Comparison of ENCODE assay signal across 8 cellular contexts in genomic region chr20:53621482-53622246, GRCh38. TPM values are rescaled to one million over a fixed set of nuclear protein-coding genes. Genes with fewer than 3 reads are reported as not detected.
A peak's percentile ranks its signal among the peaks of the same experiment; 100 is the strongest.
DNase-seq lines count a peak whose midpoint lies in the region; ATAC-seq and TF ChIP-seq lines count a peak whose summit lies in the region.

No MANE protein-coding gene starts in this region.

- H3K4me1 Mint-ChIP-seq in GM23338 (peaks cover 30% of the 10 kb centered on the region), chondrocyte (ENCODE audit: low read depth) (peaks cover 34% of the 10 kb centered on the region)

- no peak overlapping the region for H3K4me3 Mint-ChIP-seq in GM23338
- no peak overlapping the region for H3K4me3 Mint-ChIP-seq in chondrocyte (ENCODE audit: unreplicated experiment)

- peak overlapping the region; percentile 87 for H3K27ac ChIP-seq in GM23338 (ENCODE audit: low read depth)
- peak overlapping the region; percentile 85 for H3K27ac ChIP-seq in lower lobe of right lung
- H3K27ac ChIP-seq in tibial artery: peak overlapping the region; percentile 85 to 87

- H3K9me3 Mint-ChIP-seq in GM23338 (no peaks in the 10 kb centered on the region), chondrocyte (ENCODE audit: low read depth) (no peaks in the 10 kb centered on the region)

- no peaks in the 10 kb centered on the region for H4K20me1 ChIP-seq in GM23338 (replicated peaks; ENCODE audit: insufficient read depth)

- H3K4me1 ChIP-seq in GM23338 (ENCODE audit: insufficient read depth) (peaks cover 32% of the 10 kb centered on the region), lower lobe of right lung (peaks cover 38% of the 10 kb centered on the region), tibial artery (peaks cover 0 to 33% (median 26%) of the 10 kb centered on the region in 4 donors)

- intact Hi-C loops in lower lobe of right lung (cut with DNase I) (no loop called here), tibial artery (cut with DNase I; ENCODE audit: low total_unique reads) (no loop called here)

- DNase-seq in AG08396 (ENCODE audit: low spot score) (peak; percentile 49), GM23338 (ENCODE audit: low spot score) (peak; percentile 22), chondrocyte (ENCODE audit: low spot score) (no peak), lower lobe of right lung (no peak), tibial artery (peak; percentile 59 to 77), NCI-H1436 (lab: John Stamatoyannopoulos, UW) (no peak), GM19240 (ENCODE audit: insufficient read length, low spot score) (no peak)

- ATAC-seq in GM23338: peak; percentile 22
- ATAC-seq in lower lobe of right lung: peak; percentile 50 to 57

- H3K9me3 ChIP-seq in lower lobe of right lung (no peaks in the 10 kb centered on the region), tibial artery (no peaks in the 10 kb centered on the region)

- H3K36me3 Mint-ChIP-seq in GM23338 (ENCODE audit: low read depth): no peaks in the 10 kb centered on the region
- no peaks in the 10 kb centered on the region for H3K36me3 Mint-ChIP-seq in chondrocyte (ENCODE audit: low read depth)

- no peak for TF ChIP-seq CTCF in GM23338 (conservative IDR thresholded peaks at IDR 0.05; ENCODE audit: low read depth in 2 of 2)
- no peak for TF ChIP-seq CTCF in chondrocyte (IDR thresholded peaks at IDR 0.05)
- TF ChIP-seq CTCF in lower lobe of right lung (IDR thresholded peaks at IDR 0.05): no peak
- no peak for TF ChIP-seq CTCF in tibial artery (IDR thresholded peaks at IDR 0.05)

- H3K27ac Mint-ChIP-seq in GM23338 (peak overlapping the region; percentile 97), chondrocyte (ENCODE audit: unreplicated experiment) (peak overlapping the region; percentile 97)

- H3K4me3 ChIP-seq in GM23338 (no peak overlapping the region), lower lobe of right lung (no peak overlapping the region), tibial artery (no peak overlapping the region)

- no peaks in the 10 kb centered on the region for H3K27me3 ChIP-seq in GM23338 (ENCODE audit: insufficient read depth)
- no peaks in the 10 kb centered on the region for H3K27me3 ChIP-seq in lower lobe of right lung (ENCODE audit: low read depth)
- no peaks in the 10 kb centered on the region for H3K27me3 ChIP-seq in tibial artery

- no peaks in the 10 kb centered on the region for H3F3A ChIP-seq in GM23338 (replicated peaks; ENCODE audit: low read depth)

- H3K4me2 ChIP-seq in GM23338: peak overlapping the region; percentile 13

- H3K9me2 ChIP-seq in GM23338 (ENCODE audit: insufficient read depth): no peaks in the 10 kb centered on the region

- no peaks in the 10 kb centered on the region for H3K79me2 ChIP-seq in GM23338 (replicated peaks; ENCODE audit: insufficient read depth)

- H3K36me3 ChIP-seq in GM23338 (ENCODE audit: insufficient read depth): no peaks in the 10 kb centered on the region
- no peaks in the 10 kb centered on the region for H3K36me3 ChIP-seq in lower lobe of right lung
- H3K36me3 ChIP-seq in tibial artery: no peaks in the 10 kb centered on the region

- H3K27me3 Mint-ChIP-seq in GM23338 (ENCODE audit: insufficient read depth, low read depth, poor library complexity) (no peaks in the 10 kb centered on the region), chondrocyte (ENCODE audit: low read depth) (no peaks in the 10 kb centered on the region)

- peak overlapping the region; percentile 5; the same call in 1 of the 2 replicates for H2AFZ ChIP-seq in GM23338

TF ChIP-seq in GM23338, 12 proteins besides CTCF, POLR2A, EP300 and RAD21 (continues in another document):
- TF ChIP-seq STAT1 (IDR thresholded peaks at IDR 0.05; ENCODE audit: unreplicated experiment) (no peak), NANOG (IDR thresholded peaks at IDR 0.05; ENCODE audit: borderline replicate concordance) (no peak), JUNB (IDR thresholded peaks at IDR 0.05; ENCODE audit: unreplicated experiment) (no peak), EZH2phosphoT487 (IDR thresholded peaks at IDR 0.05; ENCODE audit: unreplicated experiment) (no peak), ZNF331 (CRISPR knock-in tag; IDR thresholded peaks at IDR 0.05; ENCODE audit: low read depth) (no peak), REST (IDR thresholded peaks at IDR 0.05; ENCODE audit: unreplicated experiment) (no peak), POLR2AphosphoS5 (IDR thresholded peaks at IDR 0.05; ENCODE audit: low read depth) (no peak), CREB1 (CRISPR knock-in tag; IDR thresholded peaks at IDR 0.05; ENCODE audit: low read depth) (no peak)

TF ChIP-seq in PFSK-1, 5 proteins besides CTCF, POLR2A, EP300 and RAD21:
- peak in 1 of 2 experiments; percentile 46; a peak in 1 of 4 replicates for TF ChIP-seq REST (IDR thresholded peaks at IDR 0.05; ENCODE audit: insufficient read depth in 1 of 2, low read depth in 2 of 2, low read length in 2 of 2)
- TF ChIP-seq POLR2AphosphoS5 (IDR thresholded peaks at IDR 0.05; ENCODE audit: low read depth, low read length): 0 out of 2 replicates have a peak, but pooled peaks have one; percentile 49
- no peak for TF ChIP-seq TAF1 (IDR thresholded peaks at IDR 0.05; ENCODE audit: borderline replicate concordance, insufficient read depth, low read length)
- TF ChIP-seq FOXP2 (optimal IDR thresholded peaks at IDR 0.05; ENCODE audit: borderline replicate concordance, extremely low read depth, extremely low read length, insufficient read depth): peak; percentile 58
- peak; percentile 73; the same call in 1 of the 2 replicates for TF ChIP-seq SIN3A (IDR thresholded peaks at IDR 0.05; ENCODE audit: borderline replicate concordance, insufficient read depth, low read length)

RNA-seq across cellular contexts. Expression of gene ZNF217, which starts 28.0 kb away (rescaled TPM):
- 76.7 and 78.0 TPM in 2 replicates for total RNA-seq in GM23338 (2014; rRNA removed; shearing (Covaris generic))
- 30.8 and 32.8 TPM in 2 replicates for polyA plus RNA-seq in GM23338 (2016; fragmentation: Nextera tagmentation; extraction: Ambion mirVana)
- polyA plus RNA-seq in PFSK-1 (2012; ENCODE audit: insufficient read length, low read depth): 29.2 TPM
- total RNA-seq in chondrocyte (26.9 to 28.7 TPM (median 27.0 TPM) in 3 replicates), lower lobe of right lung (44.8 TPM)

Comparison
In these comparisons a context has a peak if more than half of its experiments do, and no peak if none do; other contexts are left out.
1. DNase-seq: peak in AG08396 (single experiment), GM23338 (single experiment) and tibial artery (2 of 2); none in chondrocyte (single experiment), lower lobe of right lung (single experiment), NCI-H1436 (single experiment) and GM19240 (single experiment).
2. Peak in every context shown above with its lines, with median percentiles within 50 percentile points of each other: H3K27ac ChIP-seq.